Comparison of ENCODE assay signal across 5 cellular contexts in genomic region chr18:21841570-21841969, GRCh38.
"Had no signal": no experiment of that assay in that cellular context is flagged by ENCODE, and none has a peak within 500 bp of the region (broad histone marks: within the 10 kb centered on the region; RNA-seq: fewer than 3 reads in every experiment).

No MANE protein-coding gene starts in this region.

- DNase-seq: IMR-90 had no signal

- H3K4me1 Mint-ChIP-seq: IgD-negative memory B cell had no signal

- H3K27me3 Mint-ChIP-seq: IgD-negative memory B cell had no signal

- H3K27ac ChIP-seq: HL-60 had no signal

- H3K9me3 Mint-ChIP-seq: IgD-negative memory B cell had no signal

- ATAC-seq: HepG2, K562 had no signal

- H3K4me3 ChIP-seq: K562 had no signal

- H3K4me3 Mint-ChIP-seq: IgD-negative memory B cell had no signal
